In genomic region chr2:52467189-52467588, GRCh38 we compare ENCODE assay signal across 19 cellular contexts.
DNase-seq lines count a peak whose midpoint lies in the region; ATAC-seq and TF ChIP-seq lines count a peak whose summit lies in the region.
"Had no signal": no experiment of that assay in that cellular context is flagged by ENCODE, and none has a peak within 500 bp of the region (broad histone marks: within the 10 kb centered on the region; RNA-seq: fewer than 3 reads in every experiment).

No MANE protein-coding gene starts in this region.

- H3K4me1 ChIP-seq in IMR-90 (ENCODE audit: control insufficient read depth, insufficient read depth, low read length), result peaks cover 5% of the 10 kb centered on the region
- no peaks in the 10 kb centered on the region for H3K4me1 ChIP-seq in hepatocyte (ENCODE audit: insufficient read depth)
- H3K4me1 ChIP-seq in smooth muscle cell (ENCODE audit: low read depth), result peaks cover 5% of the 10 kb centered on the region
- H3K4me1 ChIP-seq in esophagus muscularis mucosa, result no peaks in the 10 kb centered on the region
- no peaks in the 10 kb centered on the region for H3K4me1 ChIP-seq in foreskin keratinocyte
- H3K4me1 ChIP-seq: A549 had no signal

- H2AFZ ChIP-seq in IMR-90 (replicated peaks; ENCODE audit: low read length, poor library complexity) (no peak overlapping the region), hepatocyte (peak overlapping the region; percentile 16), smooth muscle cell (ENCODE audit: low read depth) (peak overlapping the region; percentile 6)
- H2AFZ ChIP-seq: GM23248 had no signal

- TF ChIP-seq POLR2A in IMR-90 (IDR thresholded peaks at IDR 0.05; ENCODE audit: low read depth, low read length), result no peak
- no peak for TF ChIP-seq POLR2A in esophagus muscularis mucosa (IDR thresholded peaks at IDR 0.05; ENCODE audit: low read depth)

- no peak overlapping the region for H3K4me3 ChIP-seq in IMR-90 (ENCODE audit: insufficient read depth, low read depth, low read length)
- no peak overlapping the region for H3K4me3 ChIP-seq in hepatocyte
- no peak overlapping the region for H3K4me3 ChIP-seq in smooth muscle cell
- H3K4me3 ChIP-seq in esophagus muscularis mucosa, result no peak overlapping the region
- H3K4me3 ChIP-seq: A549, GM23248 had no signal

- TF ChIP-seq CTCF in IMR-90 (conservative IDR thresholded peaks at IDR 0.05; ENCODE audit: low read depth, low read length) (no peak), hepatocyte (IDR thresholded peaks at IDR 0.05; ENCODE audit: poor library complexity) (no peak), mesothelial cell of epicardium (IDR thresholded peaks at IDR 0.05; ENCODE audit: unreplicated experiment) (no peak), smooth muscle cell (IDR thresholded peaks at IDR 0.05; ENCODE audit: borderline replicate concordance, insufficient read depth, poor library complexity, severe bottlenecking) (no peak), esophagus muscularis mucosa (IDR thresholded peaks at IDR 0.05) (no peak), foreskin keratinocyte (conservative IDR thresholded peaks at IDR 0.05) (no peak)

- in situ Hi-C loops in IMR-90 (cut with MboI; ENCODE audit: low sequenced_read_pairs), result no loop called here

- no peak overlapping the region for H3K14ac ChIP-seq in IMR-90 (replicated peaks; ENCODE audit: low read depth, low read length)

- H3K36me3 ChIP-seq in IMR-90 (ENCODE audit: control insufficient read depth, insufficient read depth, low read length) (no peaks in the 10 kb centered on the region), hepatocyte (replicated peaks; ENCODE audit: insufficient read depth, low read depth) (no peaks in the 10 kb centered on the region), smooth muscle cell (ENCODE audit: low read depth) (no peaks in the 10 kb centered on the region), esophagus muscularis mucosa (no peaks in the 10 kb centered on the region)

- H3K4me2 ChIP-seq in IMR-90 (ENCODE audit: low read depth, low read length) (no peak overlapping the region), hepatocyte (no peak overlapping the region), smooth muscle cell (no peak overlapping the region)
- H3K4me2 ChIP-seq: A549 had no signal

- H4K91ac ChIP-seq in IMR-90 (ENCODE audit: insufficient read depth, low read depth, low read length), result no peak overlapping the region

- no peak overlapping the region for H2BK20ac ChIP-seq in IMR-90 (ENCODE audit: low read depth, low read length)

- H3K79me2 ChIP-seq in hepatocyte (no peaks in the 10 kb centered on the region), smooth muscle cell (ENCODE audit: low read depth) (no peaks in the 10 kb centered on the region)

- peak overlapping the region; percentile 14 for H3K27ac Mint-ChIP-seq in mesothelial cell of epicardium
- H3K27ac Mint-ChIP-seq in activated T-helper 17 cell treated with anti-CD3 and anti-CD28 coated beads, Interleukin-2, amount 50 U/mL, for 72 hours, result no peak overlapping the region
- H3K27ac Mint-ChIP-seq: CD4-positive, alpha-beta T cell had no signal

- no peaks in the 10 kb centered on the region for H3K9me1 ChIP-seq in IMR-90 (ENCODE audit: insufficient read depth, low read length)

- H3K79me1 ChIP-seq in IMR-90 (ENCODE audit: low read depth in 1 of 2, low read length in 2 of 2), result no peaks in the 10 kb centered on the region

- H3K4ac ChIP-seq in IMR-90 (ENCODE audit: low read depth, low read length), result no peak overlapping the region

- BruUV-seq in IMR-90 (replicated peaks; lab: Mats Ljungman, UMichigan), result no TSS peak

- ATAC-seq in IMR-90 (ENCODE audit: low read depth), result no peak
- no peak for ATAC-seq in activated T-helper 17 cell treated with anti-CD3 and anti-CD28 coated beads, Interleukin-2, amount 50 U/mL, for 72 hours (replicated peaks)
- no peak for ATAC-seq in foreskin keratinocyte
- ATAC-seq: A549, HepG2 had no signal

- no peak for TF ChIP-seq RAD21 in IMR-90 (IDR thresholded peaks at IDR 0.05; ENCODE audit: low read length)

- no peak overlapping the region for H3K56ac ChIP-seq in IMR-90 (ENCODE audit: extremely low read depth, insufficient read depth, low read length)

- H4K20me1 ChIP-seq in IMR-90 (ENCODE audit: insufficient read depth, low read length) (no peaks in the 10 kb centered on the region), hepatocyte (ENCODE audit: insufficient read depth, poor library complexity, severe bottlenecking) (no peaks in the 10 kb centered on the region), smooth muscle cell (ENCODE audit: low read depth) (no peaks in the 10 kb centered on the region)

- H3K27ac ChIP-seq in IMR-90 (ENCODE audit: insufficient read depth, low read length) (no peak overlapping the region), hepatocyte (no peak overlapping the region), smooth muscle cell (ENCODE audit: low read depth) (no peak overlapping the region), esophagus muscularis mucosa (replicated peaks in 1 of 4) (no peak overlapping the region), foreskin keratinocyte (no peak overlapping the region)
- H3K27ac ChIP-seq: 22Rv1, A549, C4-2B, GM23248, HL-60 had no signal

- DNase-seq in IMR-90, result no peak
- no peak for DNase-seq in hepatocyte (ENCODE audit: low spot score)
- DNase-seq in mesothelial cell of epicardium (ENCODE audit: low spot score in 2 of 2, unreplicated experiment in 2 of 2), result no peak
- DNase-seq in smooth muscle cell (lab: John Stamatoyannopoulos, UW; ENCODE audit: unreplicated experiment), result no peak
- DNase-seq in esophagus muscularis mucosa (ENCODE audit: extremely low spot score), result no peak
- no peak for DNase-seq in foreskin keratinocyte
- DNase-seq: AML-193; CD4-positive, alpha-beta T cell; DMS153; DMS79; GDM1; GM23248; HCEC 1CT had no signal

- H4K8ac ChIP-seq in IMR-90 (ENCODE audit: low read depth in 2 of 2, low read length in 2 of 2), result no peak overlapping the region

- dilution Hi-C loops in IMR-90 (cut with HindIII; ENCODE audit: low sequenced_read_pairs, unreplicated experiment), result no loop called here

- TF ChIP-seq EP300 in esophagus muscularis mucosa (IDR thresholded peaks at IDR 0.05), result no peak

- intact Hi-C loops in IMR-90 (cut with micrococcal nuclease), result no loop called here
- intact Hi-C loops in esophagus muscularis mucosa (cut with DNase I), result no loop called here

- no peak overlapping the region for H2BK5ac ChIP-seq in IMR-90 (ENCODE audit: low read depth, low read length, poor library complexity, severe bottlenecking)

- no peak overlapping the region for H3K23ac ChIP-seq in IMR-90 (ENCODE audit: low read depth, low read length)

- H3K27me3 Mint-ChIP-seq in mesothelial cell of epicardium (ENCODE audit: low read depth), result no peaks in the 10 kb centered on the region
- H3K27me3 Mint-ChIP-seq in activated T-helper 17 cell treated with anti-CD3 and anti-CD28 coated beads, Interleukin-2, amount 50 U/mL, for 72 hours, result no peaks in the 10 kb centered on the region
- H3K27me3 Mint-ChIP-seq: CD4-positive, alpha-beta T cell had no signal

- H3K9me3 ChIP-seq in IMR-90 (ENCODE audit: control insufficient read depth, insufficient read depth, low read length), result no peaks in the 10 kb centered on the region
- no peaks in the 10 kb centered on the region for H3K9me3 ChIP-seq in hepatocyte (ENCODE audit: low read depth)
- H3K9me3 ChIP-seq in smooth muscle cell (replicated peaks; ENCODE audit: low read depth), result no peaks in the 10 kb centered on the region
- H3K9me3 ChIP-seq in esophagus muscularis mucosa, result no peaks in the 10 kb centered on the region
- H3K9me3 ChIP-seq: A549 had no signal

- no peak overlapping the region for H2AK5ac ChIP-seq in IMR-90 (ENCODE audit: low read depth, low read length)

- peaks cover 6% of the 10 kb centered on the region for H3K9me3 Mint-ChIP-seq in mesothelial cell of epicardium
- no peaks in the 10 kb centered on the region for H3K9me3 Mint-ChIP-seq in activated T-helper 17 cell treated with anti-CD3 and anti-CD28 coated beads, Interleukin-2, amount 50 U/mL, for 72 hours

- peak overlapping the region; percentile 18; the same call in 1 of the 2 replicates for H3K18ac ChIP-seq in IMR-90 (ENCODE audit: low read depth, low read length)

- H2BK15ac ChIP-seq in IMR-90 (ENCODE audit: low read depth, low read length), result no peak overlapping the region

- CTCF ChIA-PET in IMR-90 (lab: Yijun Ruan, JAX), result no interaction called here

- H3K4me3 Mint-ChIP-seq in mesothelial cell of epicardium, result no peak overlapping the region
- H3K4me3 Mint-ChIP-seq in activated T-helper 17 cell treated with anti-CD3 and anti-CD28 coated beads, Interleukin-2, amount 50 U/mL, for 72 hours, result no peak overlapping the region
- H3K4me3 Mint-ChIP-seq: CD4-positive, alpha-beta T cell had no signal

- H3K27me3 ChIP-seq in IMR-90 (ENCODE audit: control insufficient read depth, insufficient read depth, low read length) (no peaks in the 10 kb centered on the region), hepatocyte (no peaks in the 10 kb centered on the region), smooth muscle cell (ENCODE audit: low read depth) (no peaks in the 10 kb centered on the region), esophagus muscularis mucosa (no peaks in the 10 kb centered on the region), foreskin keratinocyte (no peaks in the 10 kb centered on the region)

- no peak overlapping the region for H2AK9ac ChIP-seq in IMR-90 (replicated peaks; ENCODE audit: low read depth, low read length, poor library complexity)

- H3K9me2 ChIP-seq in hepatocyte (replicated peaks; ENCODE audit: insufficient read depth), result no peaks in the 10 kb centered on the region

- no peak overlapping the region for H2BK120ac ChIP-seq in IMR-90 (ENCODE audit: low read depth, low read length)

- POLR2A ChIA-PET in IMR-90 (lab: Charles Lee; ENCODE audit: unreplicated experiment), result no interaction called here

- H4K5ac ChIP-seq in IMR-90 (ENCODE audit: low read depth, low read length), result no peak overlapping the region

- WGBS in IMR-90 (ENCODE audit: extremely low coverage in 2 of 2, insufficient read length in 1 of 2), 2 experiments, result no CpG with 5 or more reads among the region's 2 CpGs
- WGBS in hepatocyte (ENCODE audit: low lambda C conversion rate, missing lambda C conversion rate), result 94% methylated on average over 2 of the region's 2 CpGs
- 75% methylated on average over 2 of the region's 2 CpGs for WGBS in smooth muscle cell (ENCODE audit: low lambda C conversion rate)
- 74% methylated on average over 2 of the region's 2 CpGs for WGBS in esophagus muscularis mucosa

- no peaks in the 10 kb centered on the region for H3F3A ChIP-seq in smooth muscle cell (ENCODE audit: low read depth)

- peaks cover 27% of the 10 kb centered on the region for H3K4me1 Mint-ChIP-seq in mesothelial cell of epicardium
- no peaks in the 10 kb centered on the region for H3K4me1 Mint-ChIP-seq in activated T-helper 17 cell treated with anti-CD3 and anti-CD28 coated beads, Interleukin-2, amount 50 U/mL, for 72 hours

- H3K36me3 Mint-ChIP-seq in mesothelial cell of epicardium, result no peaks in the 10 kb centered on the region
- no peaks in the 10 kb centered on the region for H3K36me3 Mint-ChIP-seq in activated T-helper 17 cell treated with anti-CD3 and anti-CD28 coated beads, Interleukin-2, amount 50 U/mL, for 72 hours (ENCODE audit: low read depth)

- no peak overlapping the region for H3K9ac ChIP-seq in IMR-90 (ENCODE audit: low read depth, low read length)
- H3K9ac ChIP-seq in smooth muscle cell (ENCODE audit: low read depth), result no peak overlapping the region
- H3K9ac ChIP-seq: GM23248 had no signal

TF ChIP-seq in IMR-90, 13 proteins besides CTCF, POLR2A, EP300 and RAD21 (continues in another document):
- TF ChIP-seq MXI1 (IDR thresholded peaks at IDR 0.05; ENCODE audit: borderline replicate concordance, low read depth, low read length) (no peak), MAFK (IDR thresholded peaks at IDR 0.05; ENCODE audit: low read depth, low read length) (no peak)
